In the genomic region with DNA sequence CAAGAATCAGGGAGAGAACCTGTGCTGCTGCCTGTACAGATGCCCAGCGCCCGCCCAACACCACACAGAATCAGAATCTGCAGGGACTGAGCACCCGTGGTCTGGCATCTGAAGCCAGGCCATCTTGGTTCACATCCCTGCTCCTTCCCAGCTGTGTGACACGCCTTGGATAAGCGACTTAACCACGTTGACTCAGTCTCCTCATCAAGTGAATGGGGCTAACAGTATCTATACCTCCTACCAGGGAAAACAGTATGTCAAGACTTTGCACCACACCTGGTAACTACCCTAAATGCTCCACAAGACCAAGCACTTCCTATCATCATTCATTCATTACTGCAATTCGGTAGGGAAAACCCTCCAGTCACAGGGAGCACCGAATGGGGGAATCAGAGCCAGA, we compare ENCODE assay signal across 1 cellular context.
TF ChIP-seq lines count a peak whose summit lies in the region.

No MANE protein-coding gene starts in this region.

TF ChIP-seq in GM23338, 12 proteins besides CTCF, POLR2A, EP300 and RAD21 (continued from another document):
- TF ChIP-seq, protein P1, sequence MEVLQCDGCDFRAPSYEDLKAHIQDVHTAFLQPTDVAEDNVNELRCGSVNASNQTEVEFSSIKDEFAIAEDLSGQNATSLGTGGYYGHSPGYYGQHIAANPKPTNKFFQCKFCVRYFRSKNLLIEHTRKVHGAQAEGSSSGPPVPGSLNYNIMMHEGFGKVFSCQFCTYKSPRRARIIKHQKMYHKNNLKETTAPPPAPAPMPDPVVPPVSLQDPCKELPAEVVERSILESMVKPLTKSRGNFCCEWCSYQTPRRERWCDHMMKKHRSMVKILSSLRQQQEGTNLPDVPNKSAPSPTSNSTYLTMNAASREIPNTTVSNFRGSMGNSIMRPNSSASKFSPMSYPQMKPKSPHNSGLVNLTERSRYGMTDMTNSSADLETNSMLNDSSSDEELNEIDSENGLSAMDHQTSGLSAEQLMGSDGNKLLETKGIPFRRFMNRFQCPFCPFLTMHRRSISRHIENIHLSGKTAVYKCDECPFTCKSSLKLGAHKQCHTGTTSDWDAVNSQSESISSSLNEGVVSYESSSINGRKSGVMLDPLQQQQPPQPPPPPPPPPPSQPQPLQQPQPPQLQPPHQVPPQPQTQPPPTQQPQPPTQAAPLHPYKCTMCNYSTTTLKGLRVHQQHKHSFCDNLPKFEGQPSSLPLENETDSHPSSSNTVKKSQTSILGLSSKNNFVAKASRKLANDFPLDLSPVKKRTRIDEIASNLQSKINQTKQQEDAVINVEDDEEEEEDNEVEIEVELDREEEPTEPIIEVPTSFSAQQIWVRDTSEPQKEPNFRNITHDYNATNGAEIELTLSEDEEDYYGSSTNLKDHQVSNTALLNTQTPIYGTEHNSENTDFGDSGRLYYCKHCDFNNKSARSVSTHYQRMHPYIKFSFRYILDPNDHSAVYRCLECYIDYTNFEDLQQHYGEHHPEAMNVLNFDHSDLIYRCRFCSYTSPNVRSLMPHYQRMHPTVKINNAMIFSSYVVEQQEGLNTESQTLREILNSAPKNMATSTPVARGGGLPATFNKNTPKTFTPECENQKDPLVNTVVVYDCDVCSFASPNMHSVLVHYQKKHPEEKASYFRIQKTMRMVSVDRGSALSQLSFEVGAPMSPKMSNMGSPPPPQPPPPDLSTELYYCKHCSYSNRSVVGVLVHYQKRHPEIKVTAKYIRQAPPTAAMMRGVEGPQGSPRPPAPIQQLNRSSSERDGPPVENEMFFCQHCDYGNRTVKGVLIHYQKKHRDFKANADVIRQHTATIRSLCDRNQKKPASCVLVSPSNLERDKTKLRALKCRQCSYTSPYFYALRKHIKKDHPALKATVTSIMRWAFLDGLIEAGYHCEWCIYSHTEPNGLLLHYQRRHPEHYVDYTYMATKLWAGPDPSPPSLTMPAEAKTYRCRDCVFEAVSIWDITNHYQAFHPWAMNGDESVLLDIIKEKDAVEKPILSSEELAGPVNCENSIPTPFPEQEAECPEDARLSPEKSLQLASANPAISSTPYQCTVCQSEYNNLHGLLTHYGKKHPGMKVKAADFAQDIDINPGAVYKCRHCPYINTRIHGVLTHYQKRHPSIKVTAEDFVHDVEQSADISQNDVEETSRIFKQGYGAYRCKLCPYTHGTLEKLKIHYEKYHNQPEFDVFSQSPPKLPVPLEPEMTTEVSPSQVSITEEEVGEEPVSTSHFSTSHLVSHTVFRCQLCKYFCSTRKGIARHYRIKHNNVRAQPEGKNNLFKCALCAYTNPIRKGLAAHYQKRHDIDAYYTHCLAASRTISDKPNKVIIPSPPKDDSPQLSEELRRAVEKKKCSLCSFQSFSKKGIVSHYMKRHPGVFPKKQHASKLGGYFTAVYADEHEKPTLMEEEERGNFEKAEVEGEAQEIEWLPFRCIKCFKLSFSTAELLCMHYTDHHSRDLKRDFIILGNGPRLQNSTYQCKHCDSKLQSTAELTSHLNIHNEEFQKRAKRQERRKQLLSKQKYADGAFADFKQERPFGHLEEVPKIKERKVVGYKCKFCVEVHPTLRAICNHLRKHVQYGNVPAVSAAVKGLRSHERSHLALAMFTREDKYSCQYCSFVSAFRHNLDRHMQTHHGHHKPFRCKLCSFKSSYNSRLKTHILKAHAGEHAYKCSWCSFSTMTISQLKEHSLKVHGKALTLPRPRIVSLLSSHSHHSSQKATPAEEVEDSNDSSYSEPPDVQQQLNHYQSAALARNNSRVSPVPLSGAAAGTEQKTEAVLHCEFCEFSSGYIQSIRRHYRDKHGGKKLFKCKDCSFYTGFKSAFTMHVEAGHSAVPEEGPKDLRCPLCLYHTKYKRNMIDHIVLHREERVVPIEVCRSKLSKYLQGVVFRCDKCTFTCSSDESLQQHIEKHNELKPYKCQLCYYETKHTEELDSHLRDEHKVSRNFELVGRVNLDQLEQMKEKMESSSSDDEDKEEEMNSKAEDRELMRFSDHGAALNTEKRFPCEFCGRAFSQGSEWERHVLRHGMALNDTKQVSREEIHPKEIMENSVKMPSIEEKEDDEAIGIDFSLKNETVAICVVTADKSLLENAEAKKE (CRISPR knock-in tag; IDR thresholded peaks at IDR 0.05), result no peak
- TF ChIP-seq, protein P2, sequence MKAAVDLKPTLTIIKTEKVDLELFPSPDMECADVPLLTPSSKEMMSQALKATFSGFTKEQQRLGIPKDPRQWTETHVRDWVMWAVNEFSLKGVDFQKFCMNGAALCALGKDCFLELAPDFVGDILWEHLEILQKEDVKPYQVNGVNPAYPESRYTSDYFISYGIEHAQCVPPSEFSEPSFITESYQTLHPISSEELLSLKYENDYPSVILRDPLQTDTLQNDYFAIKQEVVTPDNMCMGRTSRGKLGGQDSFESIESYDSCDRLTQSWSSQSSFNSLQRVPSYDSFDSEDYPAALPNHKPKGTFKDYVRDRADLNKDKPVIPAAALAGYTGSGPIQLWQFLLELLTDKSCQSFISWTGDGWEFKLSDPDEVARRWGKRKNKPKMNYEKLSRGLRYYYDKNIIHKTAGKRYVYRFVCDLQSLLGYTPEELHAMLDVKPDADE (IDR thresholded peaks at IDR 0.05), result no peak
- no peak for TF ChIP-seq ZNF331 (CRISPR knock-in tag; IDR thresholded peaks at IDR 0.05; ENCODE audit: low read depth)
TF ChIP-seq in GM23338: peak in this region for 0.
